Comparison of ENCODE assay signal across 3 cellular contexts in genomic region chr14:100604126-100604501, GRCh38.
TF ChIP-seq lines count a peak whose summit lies in the region.

No MANE protein-coding gene starts in this region.

TF ChIP-seq in SK-N-SH, 30 proteins besides CTCF, POLR2A, EP300 and RAD21 (continues in another document):
- TF ChIP-seq MXI1 (IDR thresholded peaks at IDR 0.05; ENCODE audit: low read depth, low read length) = no peak
- TF ChIP-seq NRF1 (IDR thresholded peaks at IDR 0.05; ENCODE audit: low read depth, low read length) = no peak
- no peak for TF ChIP-seq FOSL2 (IDR thresholded peaks at IDR 0.05; ENCODE audit: borderline replicate concordance, low read depth)
- no peak for TF ChIP-seq ELF1 (IDR thresholded peaks at IDR 0.05)
- TF ChIP-seq PBX3 (IDR thresholded peaks at IDR 0.05) = no peak
- no peak for TF ChIP-seq RXRA (IDR thresholded peaks at IDR 0.05; ENCODE audit: borderline replicate concordance, low read depth)
- TF ChIP-seq SMC3 (IDR thresholded peaks at IDR 0.05; ENCODE audit: low read depth, low read length) = no peak
- no peak for TF ChIP-seq GABPA (IDR thresholded peaks at IDR 0.05; ENCODE audit: low read depth)
- TF ChIP-seq GATA2 (CRISPR knock-in tag; IDR thresholded peaks at IDR 0.05) = no peak
- no peak for TF ChIP-seq NFIC (IDR thresholded peaks at IDR 0.05; ENCODE audit: borderline replicate concordance)
- no peak for TF ChIP-seq EZH2phosphoT487 (IDR thresholded peaks at IDR 0.05; ENCODE audit: borderline replicate concordance, low read depth)
- no peak for TF ChIP-seq FOXJ3 (CRISPR knock-in tag; IDR thresholded peaks at IDR 0.05)
- no peak for TF ChIP-seq REST (IDR thresholded peaks at IDR 0.05; ENCODE audit: low read depth, low read length)
- no peak for TF ChIP-seq ZBTB33 (IDR thresholded peaks at IDR 0.05; ENCODE audit: borderline replicate concordance, low read depth)

TF ChIP-seq in SK-N-SH treated with all-trans-retinoic acid at 6 μM for 48 hours, 23 proteins besides CTCF, POLR2A, EP300 and RAD21:
- no peak for TF ChIP-seq BACH2 (CRISPR knock-in tag; IDR thresholded peaks at IDR 0.05; ENCODE audit: borderline replicate concordance)
- no peak for TF ChIP-seq ZFP3 (CRISPR knock-in tag; IDR thresholded peaks at IDR 0.05)
- TF ChIP-seq RARB (CRISPR knock-in tag; IDR thresholded peaks at IDR 0.05) = no peak
- TF ChIP-seq ZNF8 (CRISPR knock-in tag; IDR thresholded peaks at IDR 0.05) = no peak
- TF ChIP-seq TCF4 (CRISPR knock-in tag; IDR thresholded peaks at IDR 0.05; ENCODE audit: borderline replicate concordance) = no peak
- TF ChIP-seq PPARA (CRISPR knock-in tag; IDR thresholded peaks at IDR 0.05; ENCODE audit: borderline replicate concordance) = no peak
- TF ChIP-seq TOX (CRISPR knock-in tag; IDR thresholded peaks at IDR 0.05; ENCODE audit: borderline replicate concordance) = no peak
- no peak for TF ChIP-seq ZNF565 (CRISPR knock-in tag; conservative IDR thresholded peaks at IDR 0.05; ENCODE audit: low read depth)
- TF ChIP-seq ISL1 (CRISPR knock-in tag; IDR thresholded peaks at IDR 0.05) = no peak
- no peak for TF ChIP-seq CSRNP3 (CRISPR knock-in tag; IDR thresholded peaks at IDR 0.05)
- no peak for TF ChIP-seq OSR1 (CRISPR knock-in tag; IDR thresholded peaks at IDR 0.05)
- TF ChIP-seq POU6F1 (CRISPR knock-in tag; IDR thresholded peaks at IDR 0.05; ENCODE audit: borderline replicate concordance, low read depth) = no peak
- no peak for TF ChIP-seq CREB5 (CRISPR knock-in tag; IDR thresholded peaks at IDR 0.05; ENCODE audit: low read depth)
- no peak for TF ChIP-seq CSDC2 (CRISPR knock-in tag; IDR thresholded peaks at IDR 0.05)
- TF ChIP-seq ZNF70 (CRISPR knock-in tag; IDR thresholded peaks at IDR 0.05) = no peak
- no peak for TF ChIP-seq PATZ1 (CRISPR knock-in tag; IDR thresholded peaks at IDR 0.05; ENCODE audit: borderline replicate concordance)
- no peak for TF ChIP-seq ESRRG (CRISPR knock-in tag; IDR thresholded peaks at IDR 0.05)
- no peak for TF ChIP-seq SNAI2 (CRISPR knock-in tag; IDR thresholded peaks at IDR 0.05)

TF ChIP-seq in HepG2, 621 proteins besides CTCF, POLR2A, EP300 and RAD21:
- TF ChIP-seq FUBP1 (CRISPR knock-in tag; IDR thresholded peaks at IDR 0.05; ENCODE audit: borderline replicate concordance) (no peak), ATF6 (CRISPR knock-in tag; conservative IDR thresholded peaks at IDR 0.05) (no peak), MTA1 (CRISPR knock-in tag; IDR thresholded peaks at IDR 0.05; ENCODE audit: borderline replicate concordance) (no peak), REPIN1 (CRISPR knock-in tag; IDR thresholded peaks at IDR 0.05; ENCODE audit: borderline replicate concordance, low read depth) (no peak), ZNF335 (CRISPR knock-in tag; IDR thresholded peaks at IDR 0.05) (no peak), ZBTB26 (CRISPR knock-in tag; IDR thresholded peaks at IDR 0.05; ENCODE audit: borderline replicate concordance) (no peak), ZNF18 (CRISPR knock-in tag; IDR thresholded peaks at IDR 0.05; ENCODE audit: insufficient replicate concordance) (no peak), PRPF4 (IDR thresholded peaks at IDR 0.05; ENCODE audit: low read depth, low read length, poor library complexity, severe bottlenecking) (no peak), REL (CRISPR knock-in tag; conservative IDR thresholded peaks at IDR 0.05) (no peak), KLF6 (CRISPR knock-in tag; IDR thresholded peaks at IDR 0.05) (no peak), SOX5 (CRISPR knock-in tag; IDR thresholded peaks at IDR 0.05; ENCODE audit: borderline replicate concordance) (no peak)
